ENCODE assay signal across 16 cellular contexts in genomic region chr5:134022333-134022732, GRCh38.
"Had no signal": no experiment of that assay in that cellular context is flagged by ENCODE, and none has a peak within 500 bp of the region (broad histone marks: within the 10 kb centered on the region; RNA-seq: fewer than 3 reads in every experiment).

No MANE protein-coding gene starts in this region.

- ATAC-seq: activated T-cell treated with anti-CD3 and anti-CD28 coated beads, Interleukin-2, amount 50 U/mL, for 4 hours; gastrocnemius medialis; naive thymus-derived CD8-positive, alpha-beta T cell; right lobe of liver; stimulated activated effector memory CD8-positive, alpha-beta T cell treated with anti-CD3 and anti-CD28 coated beads, Interleukin-12 subunit alpha, Interleukin-12 subunit beta, amount 100 ng/mL, for 72 hours had no signal

- H3K27me3 ChIP-seq: brain microvascular endothelial cell, gastrocnemius medialis, ovary, right lobe of liver, stomach had no signal

- H3K36me3 ChIP-seq: brain microvascular endothelial cell, gastrocnemius medialis, ovary, right lobe of liver, stomach had no signal

- H3K27ac ChIP-seq: brain microvascular endothelial cell, coronary artery, gastrocnemius medialis, ovary, stomach had no signal

- DNase-seq: activated CD4-positive, alpha-beta T cell treated with anti-CD3 and anti-CD28 coated beads, Interleukin-2, amount 10 ng/mL, durations not matched to agents 7 days and 5 days; activated CD8-positive, alpha-beta memory T cell treated with anti-CD3 and anti-CD28 coated beads, Interleukin-2, amount 50 U/mL, for 4 hours; activated naive CD4-positive, alpha-beta T cell treated with anti-CD3 and anti-CD28 coated beads, Interleukin-2, amount 50 U/mL, for 16 hours; activated T-cell treated with anti-CD3 and anti-CD28 coated beads, Interleukin-2, amount 50 U/mL, for 4 hours; brain microvascular endothelial cell; gastrocnemius medialis; immature natural killer cell; kidney glomerular epithelial cell; mesenchymal stem cell; naive thymus-derived CD8-positive, alpha-beta T cell; ovary; right lobe of liver; stimulated activated CD4-positive, alpha-beta T cell treated with anti-CD3 and anti-CD28 coated beads, Interleukin-4, amount 100 ng/mL, for 24 hours; stomach had no signal

- H3K4me3 ChIP-seq: coronary artery, gastrocnemius medialis, ovary, right lobe of liver, stomach had no signal

- H3K9me3 ChIP-seq: gastrocnemius medialis, ovary, right lobe of liver, stomach had no signal
